ENCODE assay signal across 13 cellular contexts in the genomic region with DNA sequence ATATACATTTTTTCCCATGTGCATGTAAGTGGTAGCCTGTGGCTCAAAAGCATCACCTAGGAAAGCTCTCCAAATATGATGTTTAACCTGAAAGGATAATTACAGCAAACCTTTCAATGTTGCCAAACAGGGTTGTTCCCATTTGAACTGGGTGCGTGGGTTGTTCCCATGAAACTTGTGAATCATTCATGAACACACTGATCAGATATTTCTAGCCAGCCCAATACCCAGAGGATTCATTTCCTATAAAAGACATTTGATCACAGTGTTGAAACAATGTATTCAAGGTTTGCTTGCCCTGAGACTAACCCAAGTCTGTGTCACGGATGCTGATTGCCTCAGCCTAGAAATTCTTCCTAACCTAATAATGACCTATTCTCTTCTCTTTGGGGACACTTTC. TPM values are rescaled to one million over a fixed set of nuclear protein-coding genes. Genes with fewer than 3 reads are reported as not detected.
DNase-seq lines count a peak whose midpoint lies in the region; ATAC-seq and TF ChIP-seq lines count a peak whose summit lies in the region.
"Had no signal": no experiment of that assay in that cellular context is flagged by ENCODE, and none has a peak within 500 bp of the region (broad histone marks: within the 10 kb centered on the region; RNA-seq: fewer than 3 reads in every experiment).

No MANE protein-coding gene starts in this region.

- intact Hi-C loops in aorta (cut with DNase I): no loop called here

- WGBS in aorta, 2 donors: 83 to 85% methylated on average over 2 of the region's 2 CpGs

- no peak for TF ChIP-seq CTCF in fibroblast of mammary gland (conservative IDR thresholded peaks at IDR 0.05; ENCODE audit: control insufficient read depth, insufficient read depth, low read depth, low read length)
- no peak for TF ChIP-seq CTCF in WERI-Rb-1 (IDR thresholded peaks at IDR 0.05; ENCODE audit: low read depth, low read length)

- H3K9me3 ChIP-seq in aorta (ENCODE audit: control insufficient read depth, low read length) (peaks cover 2% of the 10 kb centered on the region), WERI-Rb-1 (ENCODE audit: severe bottlenecking) (no peaks in the 10 kb centered on the region)

- no peak overlapping the region for H3K4me3 ChIP-seq in fibroblast of mammary gland (ENCODE audit: control insufficient read depth, low read depth, low read length)
- no peak overlapping the region for H3K4me3 ChIP-seq in aorta (ENCODE audit: low read length in 2 of 2)
- no peak overlapping the region for H3K4me3 ChIP-seq in WERI-Rb-1 (ENCODE audit: low read depth, low read length)

- peak; percentile 57 for DNase-seq in activated CD4-positive, alpha-beta T cell treated with anti-CD3 and anti-CD28 coated beads for 48 hours
- DNase-seq in activated CD4-positive, alpha-beta T cell treated with anti-CD3 and anti-CD28 coated beads for 1 hour: no peak
- DNase-seq in RKO (ENCODE audit: low spot score) (peak; percentile 54), fibroblast of mammary gland (ENCODE audit: low read depth) (peak; percentile 97), stromal cell of bone marrow (ENCODE audit: low read depth) (peak; percentile 89), OCI-M2 (lab: John Stamatoyannopoulos, UW; ENCODE audit: unreplicated experiment) (no peak), aorta (no peak), WERI-Rb-1 (no peak)
- DNase-seq: NCI-H2029, nephron progenitor cell had no signal

- peaks cover 0 to under 1% of the 10 kb centered on the region in 2 donors for H3K27me3 ChIP-seq in aorta (ENCODE audit: control insufficient read depth in 1 of 2, insufficient read depth in 2 of 2, low read length in 1 of 2)
- H3K27me3 ChIP-seq in WERI-Rb-1 (ENCODE audit: insufficient read depth, low read depth, severe bottlenecking): no peaks in the 10 kb centered on the region

- ATAC-seq in aorta (ENCODE audit: low FRiP score): no peak

- no peak overlapping the region for H3K27ac ChIP-seq in aorta (ENCODE audit: low read depth in 1 of 2, low read length in 2 of 2)
- no peak overlapping the region for H3K27ac ChIP-seq in WERI-Rb-1

- H3K36me3 ChIP-seq in aorta (ENCODE audit: control insufficient read depth in 1 of 2, insufficient read depth in 2 of 2, low read length in 1 of 2) (no peaks in the 10 kb centered on the region), WERI-Rb-1 (no peaks in the 10 kb centered on the region)

- H3K4me1 ChIP-seq in aorta (ENCODE audit: control insufficient read depth in 1 of 2, insufficient read depth in 2 of 2, low read length in 2 of 2): no peaks in the 10 kb centered on the region

RNA-seq across cellular contexts. Expression of gene KRT39, which starts 12.9 kb away (rescaled TPM):
- total RNA-seq in aorta: not detected
- polyA plus RNA-seq in aorta: not detected
- total RNA-seq: subcutaneous adipose tissue; T-helper 1 cell treated with Interleukin-12 subunit alpha and Interleukin-12 subunit beta and Interleukin-4 antibody, amounts not matched to agents 30 ng/mL and 1 ng/mL, for 36 hours had no signal

RNA-seq across cellular contexts. Expression of gene KRT23, which starts 16.4 kb away (rescaled TPM):
- under 1 TPM; 0.30 to 0.39 TPM for total RNA-seq in aorta
- polyA plus RNA-seq in aorta: under 1 TPM in 1 of 2 donors, not detected in 1; 0.50 TPM
- total RNA-seq: subcutaneous adipose tissue; T-helper 1 cell treated with Interleukin-12 subunit alpha and Interleukin-12 subunit beta and Interleukin-4 antibody, amounts not matched to agents 30 ng/mL and 1 ng/mL, for 36 hours had no signal

RNA-seq across cellular contexts. Expression of gene KRT40, which starts 30.2 kb away (rescaled TPM):
- not detected for total RNA-seq in aorta
- polyA plus RNA-seq in aorta: not detected
- total RNA-seq: subcutaneous adipose tissue; T-helper 1 cell treated with Interleukin-12 subunit alpha and Interleukin-12 subunit beta and Interleukin-4 antibody, amounts not matched to agents 30 ng/mL and 1 ng/mL, for 36 hours had no signal

RNA-seq across cellular contexts. Expression of gene KRTAP3-3, which starts 40.1 kb away (rescaled TPM):
- total RNA-seq in aorta: not detected
- not detected for polyA plus RNA-seq in aorta
- total RNA-seq: subcutaneous adipose tissue; T-helper 1 cell treated with Interleukin-12 subunit alpha and Interleukin-12 subunit beta and Interleukin-4 antibody, amounts not matched to agents 30 ng/mL and 1 ng/mL, for 36 hours had no signal
- polyA plus RNA-seq: adipose tissue had no signal

RNA-seq across cellular contexts. Expression of gene KRTAP3-2, which starts 45.8 kb away (rescaled TPM):
- total RNA-seq in aorta: not detected
- not detected for polyA plus RNA-seq in aorta
- total RNA-seq: subcutaneous adipose tissue; T-helper 1 cell treated with Interleukin-12 subunit alpha and Interleukin-12 subunit beta and Interleukin-4 antibody, amounts not matched to agents 30 ng/mL and 1 ng/mL, for 36 hours had no signal
- polyA plus RNA-seq: adipose tissue had no signal

Comparison
In these comparisons a context has a peak if more than half of its experiments do, and no peak if none do; other contexts are left out.
1. DNase-seq: peak in activated CD4-positive, alpha-beta T cell treated with anti-CD3 and anti-CD28 coated beads for 48 hours (single experiment), RKO (single experiment), fibroblast of mammary gland (single experiment) and stromal cell of bone marrow (single experiment); none in activated CD4-positive, alpha-beta T cell treated with anti-CD3 and anti-CD28 coated beads for 1 hour (single experiment), OCI-M2 (single experiment), aorta (0 of 2) and WERI-Rb-1 (single experiment).